8 cellular contexts compared by ENCODE assay signal in the genomic region with DNA sequence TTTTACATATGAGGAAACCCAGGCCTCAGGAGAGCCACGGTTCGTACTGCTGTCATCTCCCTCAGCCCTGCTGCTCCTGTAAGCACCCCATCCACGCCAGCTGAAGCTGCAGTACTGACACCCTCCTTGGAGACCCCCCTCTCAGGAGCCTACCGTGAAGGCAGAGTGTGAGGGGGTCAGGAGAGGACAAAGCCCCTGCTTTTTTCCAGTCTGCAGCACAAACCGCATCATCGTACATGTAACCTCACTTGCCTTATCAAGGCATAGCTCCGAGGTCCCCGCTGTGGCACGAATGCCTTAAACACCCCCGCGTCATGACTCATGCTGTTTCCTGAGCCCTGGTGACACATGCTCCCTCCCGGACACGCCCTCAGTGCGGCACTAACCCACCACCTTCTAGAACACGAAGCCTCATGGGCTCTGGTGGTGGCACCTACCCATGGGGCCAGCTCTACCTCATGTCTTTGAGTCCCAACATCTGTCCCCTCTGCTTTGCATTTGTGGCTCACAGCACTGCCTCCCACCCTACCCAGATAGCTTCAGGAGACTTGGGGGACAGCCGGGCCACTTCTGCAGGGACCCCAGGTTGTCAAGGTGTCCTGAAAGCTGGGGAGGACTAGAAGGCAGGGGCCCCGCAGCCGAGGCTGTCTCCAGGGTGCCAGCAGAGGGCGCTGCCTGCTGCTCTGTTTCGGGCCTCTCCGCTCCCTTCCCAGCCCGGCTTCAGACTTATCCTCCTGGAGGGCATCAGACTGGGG. TPM values are rescaled to one million over a fixed set of nuclear protein-coding genes. Genes with fewer than 3 reads are reported as not detected.
DNase-seq lines count a peak whose midpoint lies in the region; ATAC-seq and TF ChIP-seq lines count a peak whose summit lies in the region.

No MANE protein-coding gene starts in this region.

- CTCF ChIA-PET in naive thymus-derived CD4-positive, alpha-beta T cell (lab: Charles Lee) = interaction anchor here (0.6 to 17.9 kb wide), 13 partner anchors 9 to 132 kb away, joined by 3 to 541 read pairs (median 5); partner anchors contain the start of genes CD52 and UBXN11

- H3K9me3 Mint-ChIP-seq in endodermal cell = no peaks in the 10 kb centered on the region
- H3K9me3 Mint-ChIP-seq in naive thymus-derived CD4-positive, alpha-beta T cell = peaks cover 0 to 2% (median 0%) of the 10 kb centered on the region in 11 donors

- POLR2A ChIA-PET in naive thymus-derived CD4-positive, alpha-beta T cell (lab: Charles Lee) = interaction anchor here (0.5 to 26.8 kb wide), 16 partner anchors 6 to 509 kb away, joined by 3 to 1967 read pairs (median 6); partner anchors contain the start of genes CD52, CEP85, DHDDS and HMGN2

- H3K9me3 ChIP-seq in GM23248 (ENCODE audit: low read depth) = no peaks in the 10 kb centered on the region
- no peaks in the 10 kb centered on the region for H3K9me3 ChIP-seq in endodermal cell (ENCODE audit: control insufficient read depth, low read length)
- no peaks in the 10 kb centered on the region for H3K9me3 ChIP-seq in naive thymus-derived CD4-positive, alpha-beta T cell (ENCODE audit: control insufficient read depth in 2 of 3, low read length in 3 of 3)

- peak; percentile 81 for ATAC-seq in naive thymus-derived CD4-positive, alpha-beta T cell

- intact Hi-C loops in naive thymus-derived CD4-positive, alpha-beta T cell (cut with micrococcal nuclease) = loop anchor here (1.0 to 10.0 kb wide), 12 partner anchors 8 to 410 kb away; partner anchors contain the start of genes ARID1A (in 1 of the 2), CEP85 (in 1 of the 2), DHDDS (in 1 of the 2) and HMGN2 (in 1 of the 2)

- H3K27me3 Mint-ChIP-seq in endodermal cell (ENCODE audit: insufficient read depth) = no peaks in the 10 kb centered on the region
- H3K27me3 Mint-ChIP-seq in naive thymus-derived CD4-positive, alpha-beta T cell = no peaks in the 10 kb centered on the region

- WGBS in GM23248 (ENCODE audit: low coverage in 1 of 2, low lambda C conversion rate in 2 of 2, missing lambda C conversion rate in 2 of 2), 2 experiments = 24 to 25% methylated on average over 22 of the region's 22 CpGs
- WGBS in endodermal cell (ENCODE audit: insufficient coverage in 1 of 2, insufficient read length in 1 of 2), 2 experiments = 50 to 52% methylated on average over 17 to 22 of the region's 22 CpGs

- H4K20me1 ChIP-seq in GM23248 (ENCODE audit: insufficient read depth) = peaks cover 3% of the 10 kb centered on the region; the same call in 1 of the 2 replicates

- peaks cover 57% of the 10 kb centered on the region for H3F3A ChIP-seq in GM23248 (ENCODE audit: insufficient read depth)

- peak overlapping the region; percentile 19 for H3K27ac Mint-ChIP-seq in endodermal cell
- peak overlapping the region; percentile 90 to 99 (median 97) for H3K27ac Mint-ChIP-seq in naive thymus-derived CD4-positive, alpha-beta T cell

- peaks cover 18% of the 10 kb centered on the region for H3K4me1 Mint-ChIP-seq in endodermal cell
- H3K4me1 Mint-ChIP-seq in naive thymus-derived CD4-positive, alpha-beta T cell = peaks cover 62 to 94% (median 86%) of the 10 kb centered on the region in 7 donors

- peaks cover 6% of the 10 kb centered on the region for H3K36me3 Mint-ChIP-seq in endodermal cell (ENCODE audit: low read depth)
- peaks cover 0 to 32% (median 4%) of the 10 kb centered on the region in 5 donors for H3K36me3 Mint-ChIP-seq in naive thymus-derived CD4-positive, alpha-beta T cell

- H3K4me3 ChIP-seq in GM23248 (peak overlapping the region; percentile 34; the same call in 1 of the 2 replicates), endodermal cell (ENCODE audit: low read length) (no peak overlapping the region)
- peak overlapping the region; percentile 18 for H3K4me3 ChIP-seq in naive thymus-derived CD4-positive, alpha-beta T cell (ENCODE audit: low read length)

- peak; percentile 64 for TF ChIP-seq CTCF in AG09319 (IDR thresholded peaks at IDR 0.05; ENCODE audit: low read depth, low read length)
- TF ChIP-seq CTCF in endodermal cell (conservative IDR thresholded peaks at IDR 0.05) = peak; percentile 93

- H3K9ac ChIP-seq in GM23248 (peak overlapping the region; percentile 52), endodermal cell (ENCODE audit: extremely low read depth, low read length, poor library complexity, severe bottlenecking) (no peak overlapping the region)

- no peak overlapping the region for H3K4me3 Mint-ChIP-seq in endodermal cell
- peak overlapping the region; percentile 44 to 88 (median 76) for H3K4me3 Mint-ChIP-seq in naive thymus-derived CD4-positive, alpha-beta T cell

- H3K36me3 ChIP-seq in GM23248 (ENCODE audit: low read depth) (0 out of 2 replicates have a peak, but pooled peaks cover 8% of the 10 kb centered on the region), endodermal cell (ENCODE audit: control insufficient read depth, insufficient read depth, low read length) (peaks cover 11% of the 10 kb centered on the region)
- H3K36me3 ChIP-seq in naive thymus-derived CD4-positive, alpha-beta T cell (ENCODE audit: control insufficient read depth in 2 of 3, insufficient read depth in 3 of 3, low read length in 3 of 3) = peaks cover 0 to 15% (median 4%) of the 10 kb centered on the region in 3 experiments

- no peaks in the 10 kb centered on the region for H3K9me2 ChIP-seq in GM23248 (ENCODE audit: insufficient read depth)

- peak overlapping the region; percentile 64 for H3K4me2 ChIP-seq in GM23248 (ENCODE audit: unreplicated experiment)

- H3K79me2 ChIP-seq in GM23248 (ENCODE audit: insufficient read depth) = peaks cover 34% of the 10 kb centered on the region

- in situ Hi-C loops in GM23248 (cut with MboI) = no loop called here

- H3K27ac ChIP-seq in GM23248 = peak overlapping the region; percentile 95
- H3K27ac ChIP-seq in endodermal cell (ENCODE audit: low read depth, low read length) = no peak overlapping the region
- peak overlapping the region; percentile 86 for H3K27ac ChIP-seq in naive thymus-derived CD4-positive, alpha-beta T cell (ENCODE audit: low read depth, low read length)

- DNase-seq in AG09319 (ENCODE audit: extremely low read depth, low read depth) (peak; percentile 61), GM23248 (peak; percentile 100), NOMO-1 (lab: John Stamatoyannopoulos, UW; ENCODE audit: unreplicated experiment in 2 of 2) (peak; percentile 85 to 91), endodermal cell (peak; percentile 92), NCI-H146 (lab: John Stamatoyannopoulos, UW) (no peak)
- peak; percentile 95 for DNase-seq in activated CD8-positive, alpha-beta memory T cell treated with anti-CD3 and anti-CD28 coated beads for 24 hours
- peak; percentile 60 to 97 (median 87) for DNase-seq in naive thymus-derived CD4-positive, alpha-beta T cell
- DNase-seq in stimulated activated CD8-positive, alpha-beta memory T cell treated with anti-CD3 and anti-CD28 coated beads, Interleukin-7, amount 100 ng/mL, for 48 hours (ENCODE audit: extremely low read depth in 1 of 2, low read depth in 1 of 2) = peak; percentile 86 to 99

- no peak overlapping the region for H2AFZ ChIP-seq in GM23248

- no peaks in the 10 kb centered on the region for H3K27me3 ChIP-seq in GM23248 (replicated peaks; ENCODE audit: insufficient read depth)
- no peaks in the 10 kb centered on the region for H3K27me3 ChIP-seq in endodermal cell (ENCODE audit: control insufficient read depth, insufficient read depth, low read length, poor library complexity, severe bottlenecking)
- H3K27me3 ChIP-seq in naive thymus-derived CD4-positive, alpha-beta T cell (ENCODE audit: control insufficient read depth in 2 of 2, insufficient read depth in 2 of 2, low read length in 2 of 2) = no peaks in the 10 kb centered on the region

- H3K4me1 ChIP-seq in GM23248 (ENCODE audit: insufficient read depth) (peaks cover 38% of the 10 kb centered on the region), endodermal cell (ENCODE audit: control insufficient read depth, insufficient read depth, low read length) (peaks cover 11% of the 10 kb centered on the region)
- H3K4me1 ChIP-seq in naive thymus-derived CD4-positive, alpha-beta T cell (ENCODE audit: control insufficient read depth in 2 of 2, insufficient read depth in 2 of 2, low read length in 2 of 2) = peaks cover 89 to 91% of the 10 kb centered on the region in 2 donors

RNA-seq across cellular contexts. Expression of gene SH3BGRL3, which starts 4.9 kb away (rescaled TPM):
- 212 and 240 TPM in 2 replicates for total RNA-seq in GM23248 (2014; rRNA removed; shearing (Covaris generic))
- polyA plus RNA-seq in GM23248 (2016; fragmentation: Nextera tagmentation; extraction: Ambion mirVana) = 2,795 and 2,825 TPM in 2 replicates
- 100 to 1,000 TPM; 119 to 132 TPM for total RNA-seq in endodermal cell
- 187 TPM for polyA plus RNA-seq in endodermal cell (2013, experiment 1 of 2)
- 194 TPM for polyA plus RNA-seq in endodermal cell (2013, experiment 2 of 2)
- 100 to 1,000 TPM; 156 to 636 (median 224) TPM for total RNA-seq in naive thymus-derived CD4-positive, alpha-beta T cell
- polyA plus RNA-seq in naive thymus-derived CD4-positive, alpha-beta T cell = 100 to 1,000 TPM; 569 to 630 TPM

RNA-seq across cellular contexts. Expression of gene UBXN11, which starts 21.7 kb away (rescaled TPM):
- total RNA-seq in GM23248 (2014; rRNA removed; shearing (Covaris generic)) = 4.8 and 5.8 TPM in 2 replicates
- 11.1 and 12.7 TPM in 2 replicates for polyA plus RNA-seq in GM23248 (2016; fragmentation: Nextera tagmentation; extraction: Ambion mirVana)
- 10 to 100 TPM; 24.3 to 30.3 TPM for total RNA-seq in endodermal cell
- 18.5 TPM for polyA plus RNA-seq in endodermal cell (2013, experiment 1 of 2)
- polyA plus RNA-seq in endodermal cell (2013, experiment 2 of 2) = 19.1 TPM
- 100 to 1,000 TPM in 3 of 5 experiments, 10 to 100 TPM in 2; 35.7 to 131 (median 124) TPM for total RNA-seq in naive thymus-derived CD4-positive, alpha-beta T cell
- 10 to 100 TPM; 10.5 to 13.6 TPM for polyA plus RNA-seq in naive thymus-derived CD4-positive, alpha-beta T cell

RNA-seq across cellular contexts. Expression of gene CD52, which starts 33.0 kb away (rescaled TPM):
- not detected in 2 replicates for total RNA-seq in GM23248 (2014; rRNA removed; shearing (Covaris generic))
- not detected in 2 replicates for polyA plus RNA-seq in GM23248 (2016; fragmentation: Nextera tagmentation; extraction: Ambion mirVana)
- total RNA-seq in endodermal cell = 1 to 10 TPM; 3.7 to 4.4 TPM
- 0.82 TPM for polyA plus RNA-seq in endodermal cell (2013, experiment 1 of 2)
- not detected for polyA plus RNA-seq in endodermal cell (2013, experiment 2 of 2)
- total RNA-seq in naive thymus-derived CD4-positive, alpha-beta T cell = 1,000 to 10,000 TPM in 3 of 5 experiments, 100 to 1,000 TPM in 2; 719 to 1,390 (median 1,130) TPM
- polyA plus RNA-seq in naive thymus-derived CD4-positive, alpha-beta T cell = 1,000 to 10,000 TPM; 7,628 to 8,133 TPM

RNA-seq across cellular contexts. Expression of gene CEP85, which starts 50.8 kb away (rescaled TPM):
- total RNA-seq in GM23248 (2014; rRNA removed; shearing (Covaris generic)) = 6.2 TPM in 2 replicates
- polyA plus RNA-seq in GM23248 (2016; fragmentation: Nextera tagmentation; extraction: Ambion mirVana) = 4.6 and 5.0 TPM in 2 replicates
- total RNA-seq in endodermal cell = 10 to 100 TPM; 25.6 to 43.6 TPM
- 35.5 TPM for polyA plus RNA-seq in endodermal cell (2013, experiment 1 of 2)
- polyA plus RNA-seq in endodermal cell (2013, experiment 2 of 2) = 29.0 TPM
- 10 to 100 TPM; 12.1 to 34.8 (median 20.7) TPM for total RNA-seq in naive thymus-derived CD4-positive, alpha-beta T cell
- polyA plus RNA-seq in naive thymus-derived CD4-positive, alpha-beta T cell = 10 to 100 TPM in 1 of 2 donors, 1 to 10 TPM in 1; 5.4 to 12.1 TPM

Comparison
In these comparisons a context has a peak if more than half of its experiments do, and no peak if none do; other contexts are left out.
1. RNA of gene CD52, which starts 33.0 kb away (total RNA-seq): 719 to 1,390 TPM in naive thymus-derived CD4-positive, alpha-beta T cell; 3.7 to 4.4 TPM in endodermal cell and not detected in GM23248; every median in the first group is over 100 times any median in the second.